In the genomic region with DNA sequence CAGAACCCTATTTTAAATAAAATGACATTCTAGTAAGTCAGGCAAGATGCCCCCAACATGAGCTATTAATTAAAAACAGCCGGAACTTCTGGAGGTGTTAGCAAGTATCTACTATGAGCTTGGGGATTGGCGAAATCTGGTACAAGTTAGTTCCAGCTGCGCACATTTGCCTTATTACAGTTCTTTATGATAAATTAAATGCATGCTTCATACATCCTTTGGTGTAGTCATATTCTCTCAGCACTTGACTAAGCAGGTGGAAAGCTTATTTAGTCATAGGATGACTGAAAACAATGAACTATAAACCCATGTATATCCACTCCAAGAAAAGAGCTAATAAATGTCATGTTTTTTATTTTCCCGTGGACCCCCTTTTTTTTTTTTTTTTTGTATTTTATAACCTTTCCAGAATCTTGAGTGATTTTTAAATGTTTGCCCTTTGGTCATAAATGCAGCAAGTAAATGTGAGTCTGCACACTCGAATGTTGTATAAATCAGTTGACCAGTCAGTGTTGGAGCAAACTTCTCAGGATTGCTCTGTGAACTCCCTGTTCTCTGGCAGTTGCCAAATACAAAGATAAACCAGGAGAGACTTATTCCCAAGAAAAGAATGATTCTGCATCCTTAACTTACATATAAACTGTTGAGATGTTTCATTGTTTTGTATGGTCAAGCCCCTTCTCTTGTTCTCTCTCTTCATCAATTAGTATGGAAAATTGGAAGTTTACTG, we compare ENCODE assay signal across 14 cellular contexts. TPM values are rescaled to one million over a fixed set of nuclear protein-coding genes. Genes with fewer than 3 reads are reported as not detected.
DNase-seq lines count a peak whose midpoint lies in the region; TF ChIP-seq lines count a peak whose summit lies in the region.
"Had no signal": no experiment of that assay in that cellular context is flagged by ENCODE, and none has a peak within 500 bp of the region (broad histone marks: within the 10 kb centered on the region; RNA-seq: fewer than 3 reads in every experiment).

No MANE protein-coding gene starts in this region.

- no peak overlapping the region for H2AFZ ChIP-seq in SK-N-SH (ENCODE audit: low read depth)

- DNase-seq in right atrium auricular region (ENCODE audit: low spot score): no peak
- no peak for DNase-seq in cardiac septum (ENCODE audit: low spot score)
- no peak for DNase-seq in coronary artery (ENCODE audit: low spot score)
- DNase-seq in nephron progenitor cell: no peak
- no peak for DNase-seq in uterus
- no peak for DNase-seq in SK-N-SH
- DNase-seq in RPMI8226: no peak
- DNase-seq in posterior cingulate gyrus: no peak
- DNase-seq: activated CD8-positive, alpha-beta memory T cell treated with anti-CD3 and anti-CD28 coated beads, Interleukin-2, amount 50 U/mL, for 48 hours; DMS79 treated with DMSO at 0.1 percent for 48 hours; NK-92 treated with Interleukin-12 subunit alpha and Interleukin-12 subunit beta, amount 100 ng/mL, for 24 hours; nucleus accumbens; SJCRH30 had no signal

- TF ChIP-seq RAD21 in SK-N-SH (IDR thresholded peaks at IDR 0.05; ENCODE audit: low read length): no peak

- H3K4me3 Mint-ChIP-seq in nephron progenitor cell: peak overlapping the region; percentile 20

- H3K9me3 ChIP-seq in right atrium auricular region (no peaks in the 10 kb centered on the region), uterus (no peaks in the 10 kb centered on the region), SK-N-SH (no peaks in the 10 kb centered on the region)
- H3K9me3 ChIP-seq: SJCRH30 had no signal

- peaks cover 0 to 99% of the 10 kb centered on the region in 2 donors for H3K4me1 ChIP-seq in right atrium auricular region
- H3K4me1 ChIP-seq in uterus: peaks cover 12 to 40% of the 10 kb centered on the region in 2 donors
- peaks cover 45 to 66% of the 10 kb centered on the region in 2 experiments; a peak in 3 of 4 replicates for H3K4me1 ChIP-seq in SK-N-SH (ENCODE audit: control insufficient read depth in 1 of 2, insufficient read depth in 2 of 2, low read depth in 1 of 2, low read length in 1 of 2)
- H3K4me1 ChIP-seq: SJCRH30 had no signal

- H3K27me3 ChIP-seq in right atrium auricular region: no peaks in the 10 kb centered on the region
- H3K27me3 ChIP-seq in uterus: no peaks in the 10 kb centered on the region
- no peaks in the 10 kb centered on the region for H3K27me3 ChIP-seq in SK-N-SH (ENCODE audit: insufficient read depth)
- H3K27me3 ChIP-seq: SJCRH30 had no signal

- no peak overlapping the region for H3K9ac ChIP-seq in SK-N-SH

- no peak for TF ChIP-seq EP300 in SK-N-SH (IDR thresholded peaks at IDR 0.05; ENCODE audit: borderline replicate concordance in 1 of 2, low read depth in 1 of 2, low read length in 1 of 2)

- TF ChIP-seq CTCF in right atrium auricular region (IDR thresholded peaks at IDR 0.05) (no peak), coronary artery (IDR thresholded peaks at IDR 0.05) (no peak), nephron progenitor cell (IDR thresholded peaks at IDR 0.05) (no peak), uterus (IDR thresholded peaks at IDR 0.05) (no peak), SK-N-SH (IDR thresholded peaks at IDR 0.05) (no peak)

- no peaks in the 10 kb centered on the region for H3K9me3 Mint-ChIP-seq in nephron progenitor cell

- H3K9me2 ChIP-seq in SK-N-SH: no peaks in the 10 kb centered on the region

- no peaks in the 10 kb centered on the region for H3K36me3 ChIP-seq in right atrium auricular region
- H3K36me3 ChIP-seq in uterus: no peaks in the 10 kb centered on the region
- H3K36me3 ChIP-seq in SK-N-SH (replicated peaks in 1 of 2; ENCODE audit: control insufficient read depth in 1 of 2, insufficient read depth in 2 of 2, low read length in 1 of 2): peaks cover 0 to 6% of the 10 kb centered on the region in 2 experiments
- H3K36me3 ChIP-seq: SJCRH30 had no signal

- H3K79me2 ChIP-seq in SK-N-SH (ENCODE audit: insufficient read depth): peaks cover 9% of the 10 kb centered on the region; the same call in 1 of the 2 replicates

- H3K4me3 ChIP-seq in right atrium auricular region: peak overlapping the region in 1 of 2 donors; percentile 1
- peak overlapping the region; percentile 30 for H3K4me3 ChIP-seq in coronary artery
- H3K4me3 ChIP-seq in uterus: peak overlapping the region; percentile 8 to 10
- H3K4me3 ChIP-seq in SK-N-SH (ENCODE audit: low read depth in 2 of 2, low read length in 1 of 2): no peak overlapping the region
- H3K4me3 ChIP-seq: SJCRH30 had no signal

- TF ChIP-seq POLR2A in uterus (IDR thresholded peaks at IDR 0.05): no peak

- H3K27ac ChIP-seq in right atrium auricular region (peak overlapping the region; percentile 69 to 81), coronary artery (peak overlapping the region; percentile 56 to 89), uterus (peak overlapping the region; percentile 79 to 82), SK-N-SH (ENCODE audit: low read depth in 2 of 2, low read length in 1 of 2) (peak overlapping the region in 1 of 2 experiments; percentile 9; a peak in 1 of 4 replicates)
- H3K27ac ChIP-seq: SJCRH30, VCaP had no signal

- no peaks in the 10 kb centered on the region for H4K20me1 ChIP-seq in SK-N-SH (ENCODE audit: insufficient read depth)

- WGBS in SK-N-SH (ENCODE audit: low lambda C conversion rate): 89% methylated on average over 5 of the region's 5 CpGs

- H3K27ac Mint-ChIP-seq in nephron progenitor cell: peak overlapping the region; percentile 81

- intact Hi-C loops in cardiac septum (cut with DNase I) (loop anchor here (5.0 to 10.0 kb wide), 6 partner anchors 36 to 1006 kb away; partner anchors contain the start of gene PIK3R1), uterus (cut with DNase I; ENCODE audit: low total_unique reads) (loop anchor here (5.0 kb wide), 1 partner anchor 36 kb away; the partner anchor contains the start of gene PIK3R1), posterior cingulate gyrus (cut with DNase I) (loop anchor here (2.0 to 10.0 kb wide), 3 partner anchors 36 to 1009 kb away; partner anchors contain the start of gene PIK3R1)

- H3K4me1 Mint-ChIP-seq in nephron progenitor cell: peaks cover 97% of the 10 kb centered on the region

- POLR2A ChIA-PET in SK-N-SH (lab: Yijun Ruan, JAX): interaction anchor here (0.6 kb wide), 1 partner anchor 675 kb away, joined by 5 read pairs; no protein-coding TSS in a partner anchor

- CTCF ChIA-PET in SK-N-SH (lab: Yijun Ruan, JAX): interaction anchor here (0.7 to 5.9 kb wide), 12 partner anchors 15 to 1097 kb away, joined by 3 to 80 read pairs (median 7); partner anchors contain the start of gene PIK3R1

- H3K4me2 ChIP-seq in SK-N-SH: no peak overlapping the region

- peaks cover 2% of the 10 kb centered on the region for H3K27me3 Mint-ChIP-seq in nephron progenitor cell (ENCODE audit: low read depth, poor library complexity)

- no peaks in the 10 kb centered on the region for H3F3A ChIP-seq in SK-N-SH (replicated peaks; ENCODE audit: insufficient read depth)

- peaks cover 9% of the 10 kb centered on the region for H3K36me3 Mint-ChIP-seq in nephron progenitor cell (ENCODE audit: low read depth)

TF ChIP-seq in SK-N-SH, 30 proteins besides CTCF, POLR2A, EP300 and RAD21 (continues in another document):
- no peak for TF ChIP-seq POLR2AphosphoS5 (IDR thresholded peaks at IDR 0.05; ENCODE audit: low read depth, low read length)
- TF ChIP-seq ELF1 (IDR thresholded peaks at IDR 0.05): no peak
- no peak for TF ChIP-seq REST (IDR thresholded peaks at IDR 0.05; ENCODE audit: low read depth, low read length)
- no peak for TF ChIP-seq GABPA (IDR thresholded peaks at IDR 0.05; ENCODE audit: low read depth)
- TF ChIP-seq TCF12 (IDR thresholded peaks at IDR 0.05): no peak
- no peak for TF ChIP-seq FOXM1 (IDR thresholded peaks at IDR 0.05; ENCODE audit: low read depth)
- TF ChIP-seq CHD2 (IDR thresholded peaks at IDR 0.05; ENCODE audit: low read length, partially characterized antibody): no peak
- no peak for TF ChIP-seq JUND (IDR thresholded peaks at IDR 0.05)
- no peak for TF ChIP-seq NFIC (IDR thresholded peaks at IDR 0.05; ENCODE audit: borderline replicate concordance)
- no peak for TF ChIP-seq TEAD4 (IDR thresholded peaks at IDR 0.05; ENCODE audit: borderline replicate concordance, insufficient read depth)

RNA-seq across cellular contexts. Expression of gene PIK3R1, which starts 38.2 kb away (rescaled TPM):
- 10 to 100 TPM; 87.0 to 91.1 TPM for total RNA-seq in right atrium auricular region
- total RNA-seq in cardiac septum: 166 TPM
- 100 to 1,000 TPM; 101 to 358 (median 190) TPM for total RNA-seq in uterus
- 2.0 and 2.7 TPM in 2 replicates for polyA plus RNA-seq in SK-N-SH (2012; rRNA removed)
- polyA plus RNA-seq in SK-N-SH (2012; cell fraction: cytosol; rRNA removed): 2.5 and 2.7 TPM in 2 replicates
- 2.2 and 3.9 TPM in 2 replicates for polyA plus RNA-seq in SK-N-SH (2012; cell fraction: nucleus; rRNA removed)

Comparison
In these comparisons a context has a peak if more than half of its experiments do, and no peak if none do; other contexts are left out.
1. H3K4me3 ChIP-seq: peak in coronary artery (single experiment) and uterus (2 of 2); none in SK-N-SH (0 of 2).